Comparison of ENCODE assay signal across 8 cellular contexts in genomic region chr13:26558074-26558805, GRCh38. TPM values are rescaled to one million over a fixed set of nuclear protein-coding genes. Genes with fewer than 3 reads are reported as not detected.
A peak's percentile ranks its signal among the peaks of the same experiment; 100 is the strongest.
DNase-seq lines count a peak whose midpoint lies in the region; ATAC-seq, FAIRE-seq and TF ChIP-seq lines count a peak whose summit lies in the region.

No MANE protein-coding gene starts in this region.

- peaks cover 32% of the 10 kb centered on the region for H3K79me2 ChIP-seq in astrocyte (ENCODE audit: insufficient read depth, low read length)

- H3K4me1 ChIP-seq in astrocyte (ENCODE audit: insufficient read depth, low read length): peaks cover 20% of the 10 kb centered on the region

- H3K27me3 ChIP-seq in astrocyte (ENCODE audit: insufficient read depth, low read length): peaks cover 8% of the 10 kb centered on the region

- H3K4me1 Mint-ChIP-seq in astrocyte (ENCODE audit: low read depth, unreplicated experiment): peaks cover 7% of the 10 kb centered on the region
- H3K4me1 Mint-ChIP-seq in stimulated activated naive CD8-positive, alpha-beta T cell treated with anti-CD3 and anti-CD28 coated beads, Interleukin-15, amount 100 ng/mL, for 72 hours: peaks cover 7% of the 10 kb centered on the region

- FAIRE-seq in astrocyte (lab: Jason Lieb, UNC): no peak

- no peaks in the 10 kb centered on the region for H3K36me3 Mint-ChIP-seq in astrocyte (ENCODE audit: low read depth, unreplicated experiment)

- peak overlapping the region; percentile 77 for H3K9ac ChIP-seq in astrocyte (ENCODE audit: low read length)

- no peaks in the 10 kb centered on the region for H3K9me3 ChIP-seq in astrocyte (ENCODE audit: insufficient read depth, low read depth, low read length)

- H3K4me2 ChIP-seq in astrocyte (ENCODE audit: low read length): peak overlapping the region; percentile 96

- peak overlapping the region; percentile 91 for H3K4me3 Mint-ChIP-seq in astrocyte (ENCODE audit: unreplicated experiment)
- peak overlapping the region; percentile 40 to 57 for H3K4me3 Mint-ChIP-seq in stimulated activated naive CD8-positive, alpha-beta T cell treated with anti-CD3 and anti-CD28 coated beads, Interleukin-15, amount 100 ng/mL, for 72 hours

- DNase-seq in Daoy (ENCODE audit: low read depth) (peak; percentile 17), astrocyte (ENCODE audit: low read depth) (peak; percentile 13), iris pigment epithelial cell (ENCODE audit: low read depth) (peak; percentile 12), NCI-H774 (lab: John Stamatoyannopoulos, UW) (no peak), KG1 (lab: John Stamatoyannopoulos, UW) (no peak)
- no peak for DNase-seq in stimulated activated naive CD8-positive, alpha-beta T cell treated with anti-CD3 and anti-CD28 coated beads, Interleukin-15, amount 100 ng/mL, for 72 hours

- peaks cover 2% of the 10 kb centered on the region for H3K9me3 Mint-ChIP-seq in astrocyte (ENCODE audit: unreplicated experiment)
- no peaks in the 10 kb centered on the region for H3K9me3 Mint-ChIP-seq in stimulated activated naive CD8-positive, alpha-beta T cell treated with anti-CD3 and anti-CD28 coated beads, Interleukin-15, amount 100 ng/mL, for 72 hours

- peak overlapping the region; percentile 13 for H3K27ac Mint-ChIP-seq in astrocyte (ENCODE audit: unreplicated experiment)
- H3K27ac Mint-ChIP-seq in stimulated activated naive CD8-positive, alpha-beta T cell treated with anti-CD3 and anti-CD28 coated beads, Interleukin-15, amount 100 ng/mL, for 72 hours: no peak overlapping the region

- ATAC-seq in HG03095 (IDR thresholded peaks at IDR 0.05; ENCODE audit: unreplicated experiment) (peak; percentile 4), GM21423 (IDR thresholded peaks at IDR 0.05; ENCODE audit: unreplicated experiment) (no peak)
- peak; percentile 18 for ATAC-seq in stimulated activated naive CD8-positive, alpha-beta T cell treated with anti-CD3 and anti-CD28 coated beads, Interleukin-15, amount 100 ng/mL, for 72 hours

- TF ChIP-seq CTCF in astrocyte (IDR thresholded peaks at IDR 0.05; ENCODE audit: insufficient read depth, low read depth, low read length): no peak

- peak overlapping the region; percentile 44 for H3K27ac ChIP-seq in astrocyte (ENCODE audit: low read depth, low read length)

- no peaks in the 10 kb centered on the region for H3K36me3 ChIP-seq in astrocyte (ENCODE audit: insufficient read depth, low read length)

- H4K20me1 ChIP-seq in astrocyte (ENCODE audit: insufficient read depth, low read length): peaks cover 36% of the 10 kb centered on the region

- H3K27me3 Mint-ChIP-seq in astrocyte (ENCODE audit: low read depth, unreplicated experiment): no peaks in the 10 kb centered on the region
- H3K27me3 Mint-ChIP-seq in stimulated activated naive CD8-positive, alpha-beta T cell treated with anti-CD3 and anti-CD28 coated beads, Interleukin-15, amount 100 ng/mL, for 72 hours: peaks cover 41% of the 10 kb centered on the region

- H2AFZ ChIP-seq in astrocyte (ENCODE audit: low read depth, low read length): peak overlapping the region; percentile 71

- peak overlapping the region; percentile 65 for H3K4me3 ChIP-seq in astrocyte (ENCODE audit: insufficient read depth, low read depth, low read length)

RNA-seq across cellular contexts. Expression of gene WASF3, which starts 0.8 kb away (rescaled TPM):
- total RNA-seq in Daoy (2014; rRNA removed; shearing (Covaris generic)): 4.4 and 5.6 TPM in 2 replicates
- total RNA-seq in astrocyte: 19.7 and 25.8 TPM in 2 replicates

Comparison
In these comparisons a context has a peak if more than half of its experiments do, and no peak if none do; other contexts are left out.
1. DNase-seq: peak in Daoy (single experiment), astrocyte (single experiment) and iris pigment epithelial cell (single experiment); none in stimulated activated naive CD8-positive, alpha-beta T cell treated with anti-CD3 and anti-CD28 coated beads, Interleukin-15, amount 100 ng/mL, for 72 hours (0 of 2), NCI-H774 (single experiment) and KG1 (single experiment).